In the genomic region with DNA sequence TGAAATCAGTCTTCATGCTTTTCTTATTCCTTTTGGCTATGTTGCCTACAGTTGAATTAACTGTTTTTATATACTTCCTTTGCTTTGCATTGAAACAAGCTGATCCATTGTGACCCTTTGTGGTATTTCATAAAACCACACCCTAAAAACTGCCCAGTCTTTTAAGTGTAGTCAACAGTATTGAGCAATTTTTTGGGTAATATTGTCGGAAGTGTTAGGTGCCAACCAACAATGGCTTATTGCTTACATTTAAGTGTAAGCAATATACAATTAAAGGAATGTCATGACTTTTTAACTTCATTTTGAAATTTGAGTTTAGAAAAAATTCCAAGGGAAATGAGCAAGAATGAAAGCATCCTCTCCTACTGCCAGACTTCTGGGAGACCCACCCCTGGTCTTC, we compare ENCODE assay signal across 20 cellular contexts.
DNase-seq lines count a peak whose midpoint lies in the region; ATAC-seq, FAIRE-seq and TF ChIP-seq lines count a peak whose summit lies in the region.
"Had no signal": no experiment of that assay in that cellular context is flagged by ENCODE, and none has a peak within 500 bp of the region (broad histone marks: within the 10 kb centered on the region; RNA-seq: fewer than 3 reads in every experiment).

No MANE protein-coding gene starts in this region.

- no peak for FAIRE-seq in astrocyte (lab: Jason Lieb, UNC)
- FAIRE-seq: small intestine had no signal

- H3K9ac ChIP-seq in astrocyte (ENCODE audit: low read length), result no peak overlapping the region
- H3K9ac ChIP-seq: parathyroid adenoma had no signal

- H4K20me1 ChIP-seq in astrocyte (ENCODE audit: insufficient read depth, low read length), result no peaks in the 10 kb centered on the region

- H3K36me3 Mint-ChIP-seq in astrocyte (ENCODE audit: low read depth, unreplicated experiment), result no peaks in the 10 kb centered on the region
- H3K36me3 Mint-ChIP-seq: activated CD4-positive, alpha-beta memory T cell treated with anti-CD3 and anti-CD28 coated beads for 36 hours had no signal

- H3K27ac Mint-ChIP-seq in astrocyte (ENCODE audit: unreplicated experiment), result peak overlapping the region; percentile 48
- H3K27ac Mint-ChIP-seq: activated CD4-positive, alpha-beta memory T cell treated with anti-CD3 and anti-CD28 coated beads for 36 hours had no signal

- ATAC-seq in GM19351 (IDR thresholded peaks at IDR 0.05; ENCODE audit: unreplicated experiment), result no peak
- ATAC-seq: left lobe of liver; stimulated activated naive CD8-positive, alpha-beta T cell treated with anti-CD3 and anti-CD28 coated beads, Interleukin-15, Interleukin-2, amounts not matched to agents 100 U/mL and 50 U/mL, for 24 hours had no signal

- no peak overlapping the region for H2AFZ ChIP-seq in astrocyte (ENCODE audit: low read depth, low read length)
- H2AFZ ChIP-seq: parathyroid adenoma had no signal

- H3K27ac ChIP-seq in astrocyte (ENCODE audit: low read depth, low read length), result no peak overlapping the region
- H3K27ac ChIP-seq in caudate nucleus (ENCODE audit: low read depth, low read length), result no peak overlapping the region
- H3K27ac ChIP-seq: parathyroid adenoma had no signal

- no peaks in the 10 kb centered on the region for H3K27me3 ChIP-seq in astrocyte (ENCODE audit: insufficient read depth, low read length)

- no peaks in the 10 kb centered on the region for H3K36me3 ChIP-seq in astrocyte (ENCODE audit: insufficient read depth, low read length)

- no peaks in the 10 kb centered on the region for H3K27me3 Mint-ChIP-seq in astrocyte (ENCODE audit: low read depth, unreplicated experiment)

- DNase-seq in ELR (ENCODE audit: low read depth), result peak; percentile 96
- DNase-seq in NCI-H226, result peak; percentile 70
- no peak for DNase-seq in astrocyte (ENCODE audit: low read depth)
- peak; percentile 72 for DNase-seq in foreskin melanocyte
- no peak for DNase-seq in caudate nucleus (lab: John Stamatoyannopoulos, UW)
- no peak for DNase-seq in NCI-H2227 treated with DMSO at 0.1 percent for 48 hours (lab: John Stamatoyannopoulos, UW)
- DNase-seq: activated CD4-positive, alpha-beta memory T cell treated with anti-CD3 and anti-CD28 coated beads for 36 hours; activated T-cell treated with anti-CD3 and anti-CD28 coated beads, Interleukin-2, amount 50 U/mL, for 48 hours; C1 segment of cervical spinal cord; DND-41; KG1; NCI-H1694 treated with DMSO at 0.1 percent for 48 hours; NCI-H526 treated with DMSO at 0.1 percent for 48 hours; RPMI8226; small intestine; stimulated activated naive CD8-positive, alpha-beta T cell treated with anti-CD3 and anti-CD28 coated beads, Interleukin-15, Interleukin-2, amounts not matched to agents 100 U/mL and 50 U/mL, for 24 hours; T-helper 9 cell had no signal

- H3K9me3 ChIP-seq in astrocyte (ENCODE audit: insufficient read depth, low read depth, low read length), result no peaks in the 10 kb centered on the region

- TF ChIP-seq CTCF in astrocyte (IDR thresholded peaks at IDR 0.05; ENCODE audit: insufficient read depth, low read depth, low read length), result no peak

- peaks cover 35% of the 10 kb centered on the region for H3K4me1 ChIP-seq in astrocyte (ENCODE audit: insufficient read depth, low read length)
- H3K4me1 ChIP-seq: parathyroid adenoma had no signal

- H3K79me2 ChIP-seq in astrocyte (ENCODE audit: insufficient read depth, low read length), result peaks cover 35% of the 10 kb centered on the region
- H3K79me2 ChIP-seq: parathyroid adenoma had no signal

- peaks cover 59% of the 10 kb centered on the region for H3K4me1 Mint-ChIP-seq in astrocyte (ENCODE audit: low read depth, unreplicated experiment)

- peak overlapping the region; percentile 36 for H3K4me2 ChIP-seq in astrocyte (ENCODE audit: low read length)

- H3K9me3 Mint-ChIP-seq in astrocyte (ENCODE audit: unreplicated experiment), result no peaks in the 10 kb centered on the region
- H3K9me3 Mint-ChIP-seq: activated CD4-positive, alpha-beta memory T cell treated with anti-CD3 and anti-CD28 coated beads for 36 hours had no signal

- no peak overlapping the region for H3K4me3 Mint-ChIP-seq in astrocyte (ENCODE audit: unreplicated experiment)
- H3K4me3 Mint-ChIP-seq: activated CD4-positive, alpha-beta memory T cell treated with anti-CD3 and anti-CD28 coated beads for 36 hours had no signal

- H3K4me3 ChIP-seq in astrocyte (ENCODE audit: insufficient read depth, low read depth, low read length), result no peak overlapping the region

Comparison
In these comparisons a context has a peak if more than half of its experiments do, and no peak if none do; other contexts are left out.
1. DNase-seq: peak in ELR (single experiment), NCI-H226 (single experiment) and foreskin melanocyte (single experiment); none in astrocyte (single experiment), caudate nucleus (0 of 61) and NCI-H2227 treated with DMSO at 0.1 percent for 48 hours (single experiment).